Comparison of ENCODE assay signal across 8 cellular contexts in genomic region chr16:1773703-1774455, GRCh38. TPM values are rescaled to one million over a fixed set of nuclear protein-coding genes. Genes with fewer than 3 reads are reported as not detected.
DNase-seq lines count a peak whose midpoint lies in the region; ATAC-seq, FAIRE-seq and TF ChIP-seq lines count a peak whose summit lies in the region.

No MANE protein-coding gene starts in this region.

- H3K27me3 ChIP-seq in foreskin keratinocyte = no peaks in the 10 kb centered on the region

- TF ChIP-seq CTCF in kidney (IDR thresholded peaks at IDR 0.05; ENCODE audit: borderline replicate concordance, extremely low read depth, insufficient read depth) (no peak), foreskin keratinocyte (conservative IDR thresholded peaks at IDR 0.05) (no peak)

- peak; percentile 1 for ATAC-seq in GM21367 (IDR thresholded peaks at IDR 0.05; ENCODE audit: unreplicated experiment)
- ATAC-seq in foreskin keratinocyte = no peak
- ATAC-seq in GM19397 (IDR thresholded peaks at IDR 0.05; ENCODE audit: unreplicated experiment) = no peak

- peak overlapping the region; percentile 32 to 85 for H3K27ac ChIP-seq in kidney (ENCODE audit: low read depth in 2 of 2, low read length in 2 of 2)
- peak overlapping the region; percentile 72 for H3K27ac ChIP-seq in temporal lobe (ENCODE audit: low read depth, low read length)
- no peak overlapping the region for H3K27ac ChIP-seq in foreskin keratinocyte

- H3K4me1 ChIP-seq in kidney (ENCODE audit: control insufficient read depth in 1 of 2, insufficient read depth in 1 of 2, low read depth in 1 of 2, low read length in 2 of 2) (peaks cover 6 to 24% of the 10 kb centered on the region in 2 donors), foreskin keratinocyte (no peaks in the 10 kb centered on the region)

- no peak for FAIRE-seq in kidney (lab: Jason Lieb, UNC)

- intact Hi-C loops in kidney (cut with DNase I) = no loop called here

- H3K9me3 ChIP-seq in kidney (ENCODE audit: control insufficient read depth in 1 of 2, low read length in 2 of 2) = no peaks in the 10 kb centered on the region

- H3K36me3 ChIP-seq in kidney (ENCODE audit: control insufficient read depth in 1 of 2, insufficient read depth in 2 of 2, low read length in 2 of 2) = peaks cover 4% of the 10 kb centered on the region in 2 donors

- peak overlapping the region; percentile 55 for H3K9ac ChIP-seq in kidney (ENCODE audit: low read length in 2 of 2)

- peak overlapping the region; percentile 76 to 81 for H3K4me3 ChIP-seq in kidney (ENCODE audit: low read length in 2 of 2)

- DNase-seq in NCI-H146 treated with DMSO at 0.1 percent for 48 hours (lab: John Stamatoyannopoulos, UW; ENCODE audit: unreplicated experiment) (peak; percentile 10), astrocyte of the hippocampus (ENCODE audit: low read depth, low spot score) (peak; percentile 71), kidney (no peak), foreskin keratinocyte (no peak), NCI-H1105 treated with DMSO at 0.1 percent for 48 hours (lab: John Stamatoyannopoulos, UW) (no peak)

RNA-seq across cellular contexts. Expression of gene MRPS34, which starts 0.9 kb away (rescaled TPM):
- total RNA-seq in kidney = 61.7 TPM
- 187 TPM for polyA plus RNA-seq in kidney (ENCODE audit: insufficient read depth, low read depth, low replicate concordance)
- 23.1 TPM for total RNA-seq in temporal lobe
- 139 and 174 TPM in 2 replicates for total RNA-seq in foreskin keratinocyte
- 223 and 236 TPM in 2 replicates for polyA plus RNA-seq in foreskin keratinocyte

RNA-seq across cellular contexts. Expression of gene EME2, which starts 1.3 kb away (rescaled TPM):
- total RNA-seq in kidney = 23.8 TPM
- polyA plus RNA-seq in kidney (ENCODE audit: insufficient read depth, low read depth, low replicate concordance) = 5.1 TPM
- 4.9 TPM for total RNA-seq in temporal lobe
- total RNA-seq in foreskin keratinocyte = 5.9 and 8.5 TPM in 2 replicates
- polyA plus RNA-seq in foreskin keratinocyte = 3.0 and 4.3 TPM in 2 replicates

RNA-seq across cellular contexts. Expression of gene NME3, which starts 2.5 kb away (rescaled TPM):
- total RNA-seq in kidney (70.8 TPM), temporal lobe (23.8 TPM), foreskin keratinocyte (24.8 and 25.2 TPM in 2 replicates)
- polyA plus RNA-seq in kidney (ENCODE audit: insufficient read depth, low read depth, low replicate concordance) (123 TPM), foreskin keratinocyte (40.0 and 40.5 TPM in 2 replicates)

RNA-seq across cellular contexts. Expression of gene SPSB3, which starts 8.5 kb away (rescaled TPM):
- total RNA-seq in kidney = 57.7 TPM
- polyA plus RNA-seq in kidney (ENCODE audit: insufficient read depth, low read depth, low replicate concordance) = 55.1 TPM
- total RNA-seq in temporal lobe = 43.0 TPM
- 21.7 and 27.4 TPM in 2 replicates for total RNA-seq in foreskin keratinocyte
- 24.5 and 32.4 TPM in 2 replicates for polyA plus RNA-seq in foreskin keratinocyte

RNA-seq across cellular contexts. Expression of gene NUBP2, which starts 8.9 kb away (rescaled TPM):
- total RNA-seq in kidney = 42.8 TPM
- polyA plus RNA-seq in kidney (ENCODE audit: insufficient read depth, low read depth, low replicate concordance) = 71.1 TPM
- 27.3 TPM for total RNA-seq in temporal lobe
- total RNA-seq in foreskin keratinocyte = 70.1 and 73.3 TPM in 2 replicates
- polyA plus RNA-seq in foreskin keratinocyte = 113 and 121 TPM in 2 replicates

Comparison
In these comparisons a context has a peak if more than half of its experiments do, and no peak if none do; other contexts are left out.
1. DNase-seq: peak in NCI-H146 treated with DMSO at 0.1 percent for 48 hours (single experiment) and astrocyte of the hippocampus (single experiment); none in kidney (single experiment), foreskin keratinocyte (0 of 2) and NCI-H1105 treated with DMSO at 0.1 percent for 48 hours (single experiment).